ENCODE assay signal across 8 cellular contexts in the genomic region with DNA sequence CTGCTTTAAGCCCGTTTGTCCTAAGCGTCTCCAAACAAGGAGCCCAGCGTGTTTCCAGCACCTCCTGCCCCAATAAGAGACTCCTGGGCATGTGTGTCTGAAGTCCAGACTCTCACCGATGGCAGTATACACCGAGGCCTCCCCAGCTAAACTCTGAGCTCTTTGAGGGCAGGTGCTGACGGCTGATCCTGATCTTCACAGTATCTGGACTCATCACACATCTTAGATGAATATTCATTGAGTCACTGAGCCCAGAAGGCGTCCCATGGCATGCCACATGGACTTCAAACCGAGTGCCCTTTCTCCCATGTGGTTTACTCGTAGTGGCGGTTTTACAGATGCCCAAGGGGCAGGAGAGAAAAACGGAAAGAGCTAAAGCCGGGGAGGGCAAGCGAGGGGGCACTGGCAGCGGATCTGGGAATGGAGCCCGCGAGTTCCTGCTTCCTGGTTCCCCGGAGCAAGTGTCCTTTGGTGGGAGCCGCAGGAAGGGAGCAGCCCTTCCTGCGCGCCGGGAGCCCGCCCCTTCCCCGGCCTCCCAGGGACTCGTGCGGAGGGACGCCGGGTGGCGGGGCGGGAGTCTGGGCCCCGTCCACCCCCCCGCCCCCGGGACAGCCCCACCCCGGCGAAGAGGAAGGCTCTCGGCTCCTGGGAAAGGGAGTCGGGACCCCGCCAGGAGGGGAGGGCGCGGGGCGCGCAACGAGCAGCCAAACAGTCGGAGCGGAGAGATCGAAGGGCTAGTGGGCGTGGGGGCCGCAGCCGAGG. TPM values are rescaled to one million over a fixed set of nuclear protein-coding genes. Genes with fewer than 3 reads are reported as not detected.
DNase-seq lines count a peak whose midpoint lies in the region; ATAC-seq, FAIRE-seq and TF ChIP-seq lines count a peak whose summit lies in the region.

No MANE protein-coding gene starts in this region.

- H3K27ac ChIP-seq in SJSA1, result peak overlapping the region; percentile 76
- H3K27ac ChIP-seq in endothelial cell of umbilical vein (ENCODE audit: insufficient read depth, low read depth, low read length), result peak overlapping the region; percentile 52
- no peak overlapping the region for H3K27ac ChIP-seq in effector memory CD4-positive, alpha-beta T cell (ENCODE audit: insufficient read depth, low read length, poor library complexity, severe bottlenecking)

- H3K36me3 ChIP-seq in SJSA1, result peaks cover 35% of the 10 kb centered on the region
- no peaks in the 10 kb centered on the region for H3K36me3 ChIP-seq in endothelial cell of umbilical vein (ENCODE audit: control insufficient read depth in 2 of 2, extremely low read depth in 1 of 2, insufficient read depth in 2 of 2, low read length in 2 of 2)
- H3K36me3 ChIP-seq in mucosa of stomach (ENCODE audit: control insufficient read depth, insufficient read depth, low read length), result no peaks in the 10 kb centered on the region
- H3K36me3 ChIP-seq in effector memory CD4-positive, alpha-beta T cell (ENCODE audit: control insufficient read depth, insufficient read depth, low read length), result no peaks in the 10 kb centered on the region

- peaks cover 32% of the 10 kb centered on the region for H3K79me2 ChIP-seq in endothelial cell of umbilical vein (ENCODE audit: control insufficient read depth, insufficient read depth, low read length)

- BruUV-seq in endothelial cell of umbilical vein (replicated peaks; lab: Mats Ljungman, UMichigan), result TSS peak; percentile 82

- H3K9me3 ChIP-seq in SJSA1 (replicated peaks), result 0 out of 2 replicates have a peak, but pooled peaks cover 4% of the 10 kb centered on the region
- H3K9me3 ChIP-seq in endothelial cell of umbilical vein (replicated peaks; ENCODE audit: control insufficient read depth, insufficient read depth, low read length), result no peaks in the 10 kb centered on the region
- no peaks in the 10 kb centered on the region for H3K9me3 ChIP-seq in mucosa of stomach (ENCODE audit: control insufficient read depth, low read length)
- no peaks in the 10 kb centered on the region for H3K9me3 ChIP-seq in effector memory CD4-positive, alpha-beta T cell (ENCODE audit: control insufficient read depth, low read length)

- intact Hi-C loops in endothelial cell of umbilical vein (cut with micrococcal nuclease), result loop anchor here (1.0 to 5.0 kb wide), 4 partner anchors 56 to 111 kb away; partner anchors contain the start of gene TULP3

- POLR2A ChIA-PET in endothelial cell of umbilical vein (lab: Charles Lee), result no interaction called here

- dilution Hi-C loops in endothelial cell of umbilical vein (cut with MboI; ENCODE audit: extremely low pct_ligation_motif_present, low sequenced_read_pairs), result no loop called here

- H3K4me1 ChIP-seq in SJSA1 (replicated peaks) (peaks cover 41% of the 10 kb centered on the region), endothelial cell of umbilical vein (ENCODE audit: control insufficient read depth, extremely low read depth, insufficient read depth, low read length) (peaks cover 38% of the 10 kb centered on the region), mucosa of stomach (ENCODE audit: control insufficient read depth, insufficient read depth, low read length) (peaks cover 27% of the 10 kb centered on the region)
- peaks cover 7% of the 10 kb centered on the region for H3K4me1 ChIP-seq in effector memory CD4-positive, alpha-beta T cell (ENCODE audit: control insufficient read depth, insufficient read depth, low read length, poor library complexity, severe bottlenecking)

- TF ChIP-seq CTCF in D721Med (IDR thresholded peaks at IDR 0.05; ENCODE audit: insufficient read depth, missing control alignments) (no peak), endothelial cell of umbilical vein (IDR thresholded peaks at IDR 0.05; ENCODE audit: extremely low read depth in 1 of 2, insufficient read depth in 1 of 2, low read depth in 1 of 2, low read length in 2 of 2) (no peak)

- DNase-seq in D721Med (ENCODE audit: insufficient read length, low spot score) (peak; percentile 84), HS-5 (ENCODE audit: low read depth) (peak; percentile 54), SJSA1 (ENCODE audit: low read depth in 1 of 2, low spot score in 2 of 2) (peak; percentile 90 to 91), endothelial cell of umbilical vein (ENCODE audit: low read depth, low spot score) (peak; percentile 70)
- DNase-seq in effector memory CD4-positive, alpha-beta T cell, result no peak

- no peaks in the 10 kb centered on the region for H3K9me1 ChIP-seq in endothelial cell of umbilical vein (replicated peaks; ENCODE audit: control insufficient read depth, extremely low read depth, insufficient read depth, low read length)

- H3K4me2 ChIP-seq in endothelial cell of umbilical vein (ENCODE audit: insufficient read depth, low read length), result peak overlapping the region; percentile 82

- peak overlapping the region; percentile 75 for H2AFZ ChIP-seq in endothelial cell of umbilical vein (ENCODE audit: low read depth, low read length)

- no peak for FAIRE-seq in D721Med (lab: Jason Lieb, UNC)
- no peak for FAIRE-seq in endothelial cell of umbilical vein (lab: Jason Lieb, UNC)

- CTCF ChIA-PET in endothelial cell of umbilical vein (lab: Charles Lee), result interaction anchor here (0.5 to 2.3 kb wide), 6 partner anchors 14 to 1310 kb away, joined by 3 to 6 read pairs (median 4); no protein-coding TSS in a partner anchor

- TF ChIP-seq POLR2A in endothelial cell of umbilical vein (IDR thresholded peaks at IDR 0.05; ENCODE audit: low read depth, low read length), result peak; percentile 71

- H3K9ac ChIP-seq in endothelial cell of umbilical vein (replicated peaks; ENCODE audit: extremely low read depth, insufficient read depth, low read length) (peak overlapping the region; percentile 59), mucosa of stomach (ENCODE audit: low read length) (peak overlapping the region; percentile 67)

- ATAC-seq in GM19463 (IDR thresholded peaks at IDR 0.05; ENCODE audit: unreplicated experiment), result no peak
- ATAC-seq in GM21576 (IDR thresholded peaks at IDR 0.05; ENCODE audit: unreplicated experiment), result no peak

- H3K4me3 ChIP-seq in SJSA1, result peak overlapping the region; percentile 96
- H3K4me3 ChIP-seq in endothelial cell of umbilical vein (replicated peaks in 1 of 3; ENCODE audit: insufficient read depth in 1 of 3, low read depth in 1 of 3, low read length in 3 of 3), result peak overlapping the region; percentile 17 to 68 (median 65)
- H3K4me3 ChIP-seq in mucosa of stomach (ENCODE audit: low read length), result peak overlapping the region; percentile 1
- H3K4me3 ChIP-seq in effector memory CD4-positive, alpha-beta T cell (ENCODE audit: insufficient read depth, low read depth, low read length, poor library complexity, severe bottlenecking), result no peak overlapping the region

- H3K27me3 ChIP-seq in SJSA1 (replicated peaks), result no peaks in the 10 kb centered on the region
- no peaks in the 10 kb centered on the region for H3K27me3 ChIP-seq in endothelial cell of umbilical vein (ENCODE audit: control insufficient read depth in 2 of 2, insufficient read depth in 2 of 2, low read length in 2 of 2)
- peaks cover 18% of the 10 kb centered on the region for H3K27me3 ChIP-seq in mucosa of stomach (ENCODE audit: control insufficient read depth, insufficient read depth, low read length)
- no peaks in the 10 kb centered on the region for H3K27me3 ChIP-seq in effector memory CD4-positive, alpha-beta T cell (replicated peaks; ENCODE audit: control insufficient read depth, insufficient read depth, low read length, poor library complexity, severe bottlenecking)

- H4K20me1 ChIP-seq in endothelial cell of umbilical vein (replicated peaks; ENCODE audit: control insufficient read depth, extremely low read depth, insufficient read depth, low read length), result no peaks in the 10 kb centered on the region

TF ChIP-seq in endothelial cell of umbilical vein, 7 proteins besides CTCF, POLR2A, EP300 and RAD21:
- no peak for TF ChIP-seq MYC (IDR thresholded peaks at IDR 0.05; ENCODE audit: low read depth, low read length)
- TF ChIP-seq GATA2 (IDR thresholded peaks at IDR 0.05; ENCODE audit: insufficient read depth, insufficient read length, low read depth, low read length), result peak; percentile 49
- peak; percentile 45 for TF ChIP-seq POLR2AphosphoS5 (IDR thresholded peaks at IDR 0.05; ENCODE audit: insufficient read depth, low read depth, low read length)

RNA-seq across cellular contexts. Expression of gene TEAD4, which starts 0.6 kb away (rescaled TPM):
- 36.6 and 51.2 TPM in 2 replicates for total RNA-seq in SJSA1 (2014; rRNA removed; shearing (Covaris generic))
- total RNA-seq in endothelial cell of umbilical vein, result 39.4 and 46.0 TPM in 2 replicates
- 34.4 and 38.4 TPM in 2 replicates for polyA plus RNA-seq in endothelial cell of umbilical vein
- 37.7 and 40.5 TPM in 2 replicates for polyA plus RNA-seq in endothelial cell of umbilical vein (2011; cell fraction: cytosol; rRNA removed)
- polyA plus RNA-seq in endothelial cell of umbilical vein (2011; cell fraction: nucleus; rRNA removed), result 28.5 and 31.2 TPM in 2 replicates
- polyA plus RNA-seq in endothelial cell of umbilical vein (2012), result 34.3 and 48.3 TPM in 2 replicates
- 20.7 and 22.7 TPM in 2 replicates for polyA minus RNA-seq in endothelial cell of umbilical vein
- 31.2 TPM for polyA minus RNA-seq in endothelial cell of umbilical vein (2011; cell fraction: cytosol; rRNA and poly(A)+ RNA removed)
- polyA minus RNA-seq in endothelial cell of umbilical vein (2011; cell fraction: nucleus; rRNA and poly(A)+ RNA removed), result 8.4 and 17.5 TPM in 2 replicates

Comparison
In these comparisons a context has a peak if more than half of its experiments do, and no peak if none do; other contexts are left out.
1. DNase-seq: peak in D721Med (single experiment), HS-5 (single experiment), SJSA1 (2 of 2) and endothelial cell of umbilical vein (single experiment); none in effector memory CD4-positive, alpha-beta T cell (0 of 3).